8 cellular contexts compared by ENCODE assay signal in the genomic region with DNA sequence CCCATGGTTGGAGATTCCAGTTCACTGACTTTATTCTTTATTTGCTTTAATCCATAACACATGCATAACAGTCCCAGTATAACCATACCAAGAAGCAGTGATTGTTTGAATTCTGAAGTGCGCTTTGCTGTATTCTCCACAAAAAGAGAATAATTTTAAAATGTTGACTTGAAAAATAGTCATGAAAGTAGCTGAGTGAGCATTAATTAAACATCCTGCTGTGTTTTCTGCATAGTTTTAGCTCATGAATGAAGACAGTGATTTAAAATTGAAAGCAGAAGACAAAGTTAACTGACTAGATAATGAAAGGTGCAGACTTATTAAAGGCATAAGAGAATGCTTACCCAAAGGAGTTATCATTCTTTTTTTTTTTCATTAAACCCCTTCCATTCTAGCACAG.
"Had no signal": no experiment of that assay in that cellular context is flagged by ENCODE, and none has a peak within 500 bp of the region (broad histone marks: within the 10 kb centered on the region; RNA-seq: fewer than 3 reads in every experiment).

No MANE protein-coding gene starts in this region.

- FAIRE-seq: G401.6, GM12878, GM12891, GM12892, GM18507, GM19239 had no signal

- ATAC-seq: GM12878 had no signal

- DNase-seq: GDM1, GF-D8 had no signal

- H3K4me3 ChIP-seq: GM12878 had no signal
